In the genomic region with DNA sequence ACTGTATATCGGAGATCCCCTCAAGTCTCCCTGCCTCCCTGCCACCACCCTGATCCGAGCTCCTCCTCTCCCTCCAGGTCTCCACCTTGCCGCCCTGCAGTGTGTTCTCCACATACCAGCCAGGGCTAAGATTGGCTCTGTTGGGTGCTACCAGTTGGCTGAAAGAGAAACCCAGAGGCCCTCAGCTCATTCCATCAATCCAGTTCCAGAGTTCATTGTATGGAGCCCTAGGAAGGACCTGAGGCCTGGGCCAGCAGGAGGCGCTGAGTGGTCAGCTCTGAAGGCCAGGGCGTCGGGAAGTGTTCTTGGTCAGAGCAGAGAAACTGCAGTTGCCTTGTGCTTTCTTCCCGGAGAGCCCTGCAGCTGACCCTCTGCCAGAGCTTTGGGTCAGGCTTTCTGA, we compare ENCODE assay signal across 9 cellular contexts. TPM values are rescaled to one million over a fixed set of nuclear protein-coding genes. Genes with fewer than 3 reads are reported as not detected.
DNase-seq lines count a peak whose midpoint lies in the region; ATAC-seq and TF ChIP-seq lines count a peak whose summit lies in the region.
"Had no signal": no experiment of that assay in that cellular context is flagged by ENCODE, and none has a peak within 500 bp of the region (broad histone marks: within the 10 kb centered on the region; RNA-seq: fewer than 3 reads in every experiment).

No MANE protein-coding gene starts in this region.

- no peaks in the 10 kb centered on the region for H3K9me3 Mint-ChIP-seq in activated T-helper 1 cell treated with anti-CD3 and anti-CD28 coated beads, Interleukin-12 subunit alpha, Interleukin-12 subunit beta, Interleukin-2, Interleukin-4 antibody, amounts not matched to agents 30 ng/mL and 10 ng/mL and 1 ng/mL, durations not matched to agents 14 hours and 24 hours and 36 hours
- no peaks in the 10 kb centered on the region for H3K9me3 Mint-ChIP-seq in activated naive CD4-positive, alpha-beta T cell treated with anti-CD3 and anti-CD28 coated beads, Interleukin-2, amount 50 U/mL, for 72 hours

- no peak overlapping the region for H3K27ac ChIP-seq in C4-2B

- no peaks in the 10 kb centered on the region for H3K27me3 Mint-ChIP-seq in activated T-helper 1 cell treated with anti-CD3 and anti-CD28 coated beads, Interleukin-12 subunit alpha, Interleukin-12 subunit beta, Interleukin-2, Interleukin-4 antibody, amounts not matched to agents 30 ng/mL and 10 ng/mL and 1 ng/mL, durations not matched to agents 14 hours and 24 hours and 36 hours (ENCODE audit: insufficient read depth)

- TF ChIP-seq CTCF in C4-2B (conservative IDR thresholded peaks at IDR 0.05) = peak; percentile 69

- CTCF ChIA-PET in HEK293T (lab: Yijun Ruan, JAX) = interaction anchor here (0.6 to 1.2 kb wide), 5 partner anchors 9 to 1149 kb away, joined by 3 to 10 read pairs (median 4); no protein-coding TSS in a partner anchor

- H3K27ac Mint-ChIP-seq in activated T-helper 1 cell treated with anti-CD3 and anti-CD28 coated beads, Interleukin-12 subunit alpha, Interleukin-12 subunit beta, Interleukin-2, Interleukin-4 antibody, amounts not matched to agents 30 ng/mL and 10 ng/mL and 1 ng/mL, durations not matched to agents 14 hours and 24 hours and 36 hours = no peak overlapping the region
- no peak overlapping the region for H3K27ac Mint-ChIP-seq in activated naive CD4-positive, alpha-beta T cell treated with anti-CD3 and anti-CD28 coated beads, Interleukin-2, amount 50 U/mL, for 72 hours

- H3K4me1 Mint-ChIP-seq in activated T-helper 1 cell treated with anti-CD3 and anti-CD28 coated beads, Interleukin-12 subunit alpha, Interleukin-12 subunit beta, Interleukin-2, Interleukin-4 antibody, amounts not matched to agents 30 ng/mL and 10 ng/mL and 1 ng/mL, durations not matched to agents 14 hours and 24 hours and 36 hours (ENCODE audit: low read depth) = peaks cover 15% of the 10 kb centered on the region

- peak; percentile 67 for DNase-seq in HEK293T (ENCODE audit: extremely low spot score)
- no peak for DNase-seq in activated T-helper 1 cell treated with anti-CD3 and anti-CD28 coated beads, Interleukin-12 subunit alpha, Interleukin-12 subunit beta, Interleukin-2, Interleukin-4 antibody, amounts not matched to agents 30 ng/mL and 10 ng/mL and 1 ng/mL, durations not matched to agents 14 hours and 24 hours and 36 hours (ENCODE audit: low spot score)
- DNase-seq in iris pigment epithelial cell (ENCODE audit: low read depth) = peak; percentile 65
- no peak for DNase-seq in NCI-H187 (lab: John Stamatoyannopoulos, UW)
- no peak for DNase-seq in activated naive CD4-positive, alpha-beta T cell treated with anti-CD3 and anti-CD28 coated beads, Interleukin-2, amount 50 U/mL, for 72 hours (ENCODE audit: low spot score in 2 of 2)
- DNase-seq in SHP77 (lab: John Stamatoyannopoulos, UW) = no peak
- DNase-seq: activated gamma-delta T cell treated with Interleukin-2 at 50 U/mL for 16 hours had no signal

- POLR2A ChIA-PET in HEK293T (lab: Yijun Ruan, JAX) = no interaction called here

- H3K36me3 Mint-ChIP-seq in activated T-helper 1 cell treated with anti-CD3 and anti-CD28 coated beads, Interleukin-12 subunit alpha, Interleukin-12 subunit beta, Interleukin-2, Interleukin-4 antibody, amounts not matched to agents 30 ng/mL and 10 ng/mL and 1 ng/mL, durations not matched to agents 14 hours and 24 hours and 36 hours (ENCODE audit: low read depth) = no peaks in the 10 kb centered on the region
- H3K36me3 Mint-ChIP-seq in activated naive CD4-positive, alpha-beta T cell treated with anti-CD3 and anti-CD28 coated beads, Interleukin-2, amount 50 U/mL, for 72 hours = no peaks in the 10 kb centered on the region

- peak overlapping the region; percentile 53 for H3K4me3 Mint-ChIP-seq in activated T-helper 1 cell treated with anti-CD3 and anti-CD28 coated beads, Interleukin-12 subunit alpha, Interleukin-12 subunit beta, Interleukin-2, Interleukin-4 antibody, amounts not matched to agents 30 ng/mL and 10 ng/mL and 1 ng/mL, durations not matched to agents 14 hours and 24 hours and 36 hours

- intact Hi-C loops in activated T-helper 1 cell treated with anti-CD3 and anti-CD28 coated beads, Interleukin-12 subunit alpha, Interleukin-12 subunit beta, Interleukin-2, Interleukin-4 antibody, amounts not matched to agents 30 ng/mL and 10 ng/mL and 1 ng/mL, durations not matched to agents 14 hours and 24 hours and 36 hours (cut with micrococcal nuclease) = loop anchor here (5.0 kb wide), 1 partner anchor 47 kb away; no protein-coding TSS in a partner anchor

- no peak for ATAC-seq in activated naive CD4-positive, alpha-beta T cell treated with anti-CD3 and anti-CD28 coated beads, Interleukin-2, amount 50 U/mL, for 72 hours
- ATAC-seq in GM18517 (IDR thresholded peaks at IDR 0.05; ENCODE audit: unreplicated experiment) = no peak

TF ChIP-seq in HEK293T, 16 proteins besides CTCF, POLR2A, EP300 and RAD21:
- TF ChIP-seq HDGF (IDR thresholded peaks at IDR 0.05; ENCODE audit: borderline replicate concordance) = no peak
- no peak for TF ChIP-seq BHLHE40 (IDR thresholded peaks at IDR 0.05; ENCODE audit: borderline replicate concordance)
- no peak for TF ChIP-seq PKNOX1 (IDR thresholded peaks at IDR 0.05)
- TF ChIP-seq NFRKB (IDR thresholded peaks at IDR 0.05) = no peak
- TF ChIP-seq SUZ12 (IDR thresholded peaks at IDR 0.05) = no peak
- TF ChIP-seq SP1 (IDR thresholded peaks at IDR 0.05) = no peak
- TF ChIP-seq TARDBP (IDR thresholded peaks at IDR 0.05) = no peak
- no peak for TF ChIP-seq ARNT (IDR thresholded peaks at IDR 0.05)
- TF ChIP-seq CTBP1 (IDR thresholded peaks at IDR 0.05; ENCODE audit: borderline replicate concordance) = no peak
- TF ChIP-seq FOXK2 (IDR thresholded peaks at IDR 0.05) = no peak
- TF ChIP-seq ELF4 (IDR thresholded peaks at IDR 0.05) = no peak
- no peak for TF ChIP-seq L3MBTL2 (conservative IDR thresholded peaks at IDR 0.05)

RNA-seq across cellular contexts. Expression of gene TOP3B, which starts 2.2 kb away (rescaled TPM):
- 48.4 and 51.9 TPM in 2 replicates for total RNA-seq in activated T-helper 1 cell treated with anti-CD3 and anti-CD28 coated beads, Interleukin-12 subunit alpha, Interleukin-12 subunit beta, Interleukin-2, Interleukin-4 antibody, amounts not matched to agents 30 ng/mL and 10 ng/mL and 1 ng/mL, durations not matched to agents 14 hours and 24 hours and 36 hours
- 10 to 100 TPM; 41.4 to 42.7 TPM for total RNA-seq in activated naive CD4-positive, alpha-beta T cell treated with anti-CD3 and anti-CD28 coated beads, Interleukin-2, amount 50 U/mL, for 72 hours

RNA-seq across cellular contexts. Expression of gene PPM1F, which starts 32.1 kb away (rescaled TPM):
- total RNA-seq in activated T-helper 1 cell treated with anti-CD3 and anti-CD28 coated beads, Interleukin-12 subunit alpha, Interleukin-12 subunit beta, Interleukin-2, Interleukin-4 antibody, amounts not matched to agents 30 ng/mL and 10 ng/mL and 1 ng/mL, durations not matched to agents 14 hours and 24 hours and 36 hours = 28.5 and 28.7 TPM in 2 replicates
- total RNA-seq in activated naive CD4-positive, alpha-beta T cell treated with anti-CD3 and anti-CD28 coated beads, Interleukin-2, amount 50 U/mL, for 72 hours = 10 to 100 TPM; 16.8 to 17.5 TPM

Comparison
In these comparisons a context has a peak if more than half of its experiments do, and no peak if none do; other contexts are left out.
1. DNase-seq: peak in HEK293T (single experiment) and iris pigment epithelial cell (single experiment); none in activated T-helper 1 cell treated with anti-CD3 and anti-CD28 coated beads, Interleukin-12 subunit alpha, Interleukin-12 subunit beta, Interleukin-2, Interleukin-4 antibody, amounts not matched to agents 30 ng/mL and 10 ng/mL and 1 ng/mL, durations not matched to agents 14 hours and 24 hours and 36 hours (single experiment), NCI-H187 (0 of 2), activated naive CD4-positive, alpha-beta T cell treated with anti-CD3 and anti-CD28 coated beads, Interleukin-2, amount 50 U/mL, for 72 hours (0 of 2) and SHP77 (0 of 2).